7 cellular contexts compared by ENCODE assay signal in genomic region chr3:141575879-141576743, GRCh38.
DNase-seq lines count a peak whose midpoint lies in the region; ATAC-seq and TF ChIP-seq lines count a peak whose summit lies in the region.

No MANE protein-coding gene starts in this region.

- H3K9me3 ChIP-seq in DOHH2 (ENCODE audit: control insufficient read depth, insufficient read depth, low read length) (no peaks in the 10 kb centered on the region), testis (no peaks in the 10 kb centered on the region)

- H3K79me2 ChIP-seq in DOHH2 (ENCODE audit: control insufficient read depth, low read length) = no peaks in the 10 kb centered on the region

- TF ChIP-seq POLR2A in testis (IDR thresholded peaks at IDR 0.05) = no peak

- ATAC-seq in GM21723 (IDR thresholded peaks at IDR 0.05; ENCODE audit: unreplicated experiment) = peak; percentile 69
- ATAC-seq in HG03571 (IDR thresholded peaks at IDR 0.05; ENCODE audit: unreplicated experiment) = no peak

- H3K27ac ChIP-seq in DOHH2 (ENCODE audit: low read depth, low read length) = no peak overlapping the region
- no peak overlapping the region for H3K27ac ChIP-seq in testis

- no peaks in the 10 kb centered on the region for H3K9me2 ChIP-seq in DOHH2 (replicated peaks; ENCODE audit: control insufficient read depth, low read length)

- H3K36me3 ChIP-seq in DOHH2 (ENCODE audit: control insufficient read depth, low read length) = peaks cover 76% of the 10 kb centered on the region
- no peaks in the 10 kb centered on the region for H3K36me3 ChIP-seq in testis (ENCODE audit: low read depth, missing control alignments)

- H3K4me2 ChIP-seq in DOHH2 (ENCODE audit: low read length) = no peak overlapping the region

- H3K27me3 Mint-ChIP-seq in brain = no peaks in the 10 kb centered on the region

- H3K36me3 Mint-ChIP-seq in brain = peaks cover 27% of the 10 kb centered on the region

- peak overlapping the region in 2 of 5 experiments; percentile 1 to 67 for H3K4me3 Mint-ChIP-seq in brain

- no peaks in the 10 kb centered on the region for H4K20me1 ChIP-seq in DOHH2 (ENCODE audit: control insufficient read depth, insufficient read depth, low read depth, low read length)

- peaks cover 5% of the 10 kb centered on the region for H3K4me1 Mint-ChIP-seq in brain

- no peaks in the 10 kb centered on the region for H3K9me3 Mint-ChIP-seq in brain

- intact Hi-C loops in testis (cut with DNase I; ENCODE audit: low total_unique reads) = no loop called here

- peak overlapping the region in 4 of 5 experiments; percentile 29 to 65 (median 62) for H3K27ac Mint-ChIP-seq in brain

- TF ChIP-seq CTCF in DOHH2 (IDR thresholded peaks at IDR 0.05; ENCODE audit: low read depth, low read length, poor library complexity, severe bottlenecking) (peak; percentile 61), brain (conservative IDR thresholded peaks at IDR 0.05) (peak in 1 of 2 experiments; percentile 76), testis (IDR thresholded peaks at IDR 0.05) (peak in 1 of 3 experiments; percentile 27)

- H3K27me3 ChIP-seq in DOHH2 (ENCODE audit: control insufficient read depth, low read length) = no peaks in the 10 kb centered on the region
- no peaks in the 10 kb centered on the region for H3K27me3 ChIP-seq in testis

- 89 to 90% methylated on average over 13 of the region's 13 CpGs for WGBS in testis, 2 donors

- H3K4me3 ChIP-seq in DOHH2 (ENCODE audit: low read length) (no peak overlapping the region), testis (no peak overlapping the region)

- DNase-seq in NCI-H524 (lab: John Stamatoyannopoulos, UW) (peak; percentile 3 to 71), lung microvascular endothelial cell (ENCODE audit: low read depth in 2 of 2) (peak; percentile 31 to 51), testis (no peak)

- H3K4me1 ChIP-seq in DOHH2 (ENCODE audit: control insufficient read depth, low read length) (peaks cover 12% of the 10 kb centered on the region), testis (no peaks in the 10 kb centered on the region)

- peaks cover 4% of the 10 kb centered on the region; the same call in 1 of the 2 replicates for H3F3A ChIP-seq in DOHH2 (ENCODE audit: control insufficient read depth, insufficient read depth)
